ENCODE assay signal across 17 cellular contexts in the genomic region with DNA sequence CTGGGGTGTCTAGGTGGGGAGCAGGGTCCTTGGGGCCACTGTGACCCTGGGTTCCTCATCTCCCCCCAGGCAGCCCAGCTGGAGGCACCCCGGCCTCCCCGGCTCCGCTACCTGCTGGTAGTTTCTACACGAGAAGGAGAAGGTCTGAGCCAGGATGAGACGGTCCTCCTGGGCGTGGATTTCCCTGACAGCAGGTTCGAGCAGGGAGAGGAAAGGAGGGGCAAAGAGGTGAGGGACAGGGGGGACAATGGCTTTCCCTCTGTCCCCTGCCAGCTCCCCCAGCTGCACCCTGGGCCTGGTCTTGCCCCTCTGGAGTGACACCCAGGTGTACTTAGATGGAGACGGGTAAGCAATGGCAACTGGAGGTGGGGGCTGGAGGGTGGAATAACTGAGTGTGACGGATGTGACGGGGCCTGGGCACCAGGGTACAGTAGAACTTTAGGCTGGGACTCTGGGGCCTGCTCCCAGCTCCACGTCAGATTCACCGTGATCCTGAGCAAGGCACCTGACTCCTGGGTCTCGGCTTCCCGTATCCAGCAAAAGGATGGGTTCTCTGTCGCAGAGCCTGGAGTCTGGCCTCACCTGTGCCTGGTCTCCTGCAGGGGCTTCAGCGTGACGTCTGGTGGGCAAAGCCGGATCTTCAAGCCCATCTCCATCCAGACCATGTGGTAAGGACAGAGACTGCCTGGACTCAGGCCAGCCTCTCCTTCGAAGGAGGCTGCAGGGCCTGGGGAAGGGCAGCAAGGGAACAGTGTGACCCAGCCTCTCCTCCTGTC. TPM values are rescaled to one million over a fixed set of nuclear protein-coding genes. Genes with fewer than 3 reads are reported as not detected.
DNase-seq lines count a peak whose midpoint lies in the region; ATAC-seq and TF ChIP-seq lines count a peak whose summit lies in the region.
"Had no signal": no experiment of that assay in that cellular context is flagged by ENCODE, and none has a peak within 500 bp of the region (broad histone marks: within the 10 kb centered on the region; RNA-seq: fewer than 3 reads in every experiment).

No MANE protein-coding gene starts in this region.

- TF ChIP-seq CTCF in spleen (IDR thresholded peaks at IDR 0.05 in 8 of 11, conservative IDR thresholded peaks at IDR 0.05 in 3 of 11) (no peak), esophagus squamous epithelium (IDR thresholded peaks at IDR 0.05) (no peak)

- no peak for TF ChIP-seq POLR2A in spleen (IDR thresholded peaks at IDR 0.05)
- TF ChIP-seq POLR2A in esophagus squamous epithelium (IDR thresholded peaks at IDR 0.05): no peak

- no peak overlapping the region for H3K4me3 Mint-ChIP-seq in CD4-positive, alpha-beta memory T cell

- POLR2A ChIA-PET in CD4-positive, alpha-beta memory T cell (lab: Charles Lee; ENCODE audit: partially characterized antibody): interaction anchor here (1.0 to 14.6 kb wide), 5 partner anchors 10 to 23 kb away, joined by 3 to 196 read pairs (median 3); partner anchors contain the start of gene ANKRD13D

- no peak overlapping the region for H3K27ac ChIP-seq in spleen
- no peak overlapping the region for H3K27ac ChIP-seq in CD4-positive, alpha-beta memory T cell (ENCODE audit: low read depth, low read length)
- H3K27ac ChIP-seq in esophagus squamous epithelium: no peak overlapping the region

- H3K4me1 ChIP-seq in spleen: peaks cover 12 to 55% (median 28%) of the 10 kb centered on the region in 6 donors
- H3K4me1 ChIP-seq in CD4-positive, alpha-beta memory T cell (ENCODE audit: insufficient read depth, low read length): peaks cover 29% of the 10 kb centered on the region
- peaks cover 42 to 76% (median 47%) of the 10 kb centered on the region in 3 donors for H3K4me1 ChIP-seq in esophagus squamous epithelium

- CTCF ChIA-PET in CD4-positive, alpha-beta memory T cell (lab: Charles Lee; ENCODE audit: partially characterized antibody): no interaction called here

- peaks cover 6 to 37% (median 21%) of the 10 kb centered on the region in 4 donors for H3K4me1 Mint-ChIP-seq in CD4-positive, alpha-beta memory T cell

- no peaks in the 10 kb centered on the region for H3K27me3 Mint-ChIP-seq in CD4-positive, alpha-beta memory T cell

- no peaks in the 10 kb centered on the region for H3K9me3 Mint-ChIP-seq in CD4-positive, alpha-beta memory T cell

- H3K4me3 ChIP-seq in spleen (no peak overlapping the region), esophagus squamous epithelium (no peak overlapping the region)
- no peak overlapping the region for H3K4me3 ChIP-seq in CD4-positive, alpha-beta memory T cell (ENCODE audit: low read length in 2 of 2)
- H3K4me3 ChIP-seq: BLaER1 treated with 17β-estradiol and CSF1 and Interleukin-3, amounts not matched to agents 10 nM and 100 nM had no signal

- peaks cover 0 to 3% of the 10 kb centered on the region in 2 donors for H3K36me3 Mint-ChIP-seq in CD4-positive, alpha-beta memory T cell

- DNase-seq in 8988T (peak; percentile 18), H4 (ENCODE audit: low spot score) (peak; percentile 2), islet precursor cell (peak; percentile 46), spleen (peak; percentile 63), esophagus squamous epithelium (lab: John Stamatoyannopoulos, UW) (no peak)
- no peak for DNase-seq in CD4-positive, alpha-beta memory T cell
- DNase-seq: DMS 273 treated with DMSO at 0.1 percent for 48 hours, GOT3, KG1, NCI-H1048, NCI-H146, NCI-H2081 treated with DMSO at 0.1 percent for 48 hours, NCI-H2227 treated with DMSO at 0.1 percent for 48 hours, NCI-H526, OCI-M1 had no signal

- no peak for ATAC-seq in HG03139 (IDR thresholded peaks at IDR 0.05; ENCODE audit: unreplicated experiment)

- WGBS in spleen, 5 donors: 86 to 94% (median 92%) methylated on average over 19 of the region's 19 CpGs
- 80 to 94% methylated on average over 12 to 14 of the region's 19 CpGs for WGBS in esophagus squamous epithelium, 2 donors

- H3K36me3 ChIP-seq in spleen: peaks cover 0 to 60% (median 24%) of the 10 kb centered on the region in 6 donors
- no peaks in the 10 kb centered on the region for H3K36me3 ChIP-seq in CD4-positive, alpha-beta memory T cell (ENCODE audit: insufficient read depth, low read length)
- H3K36me3 ChIP-seq in esophagus squamous epithelium: peaks cover under 1 to 52% (median 27%) of the 10 kb centered on the region in 3 donors

- no peak overlapping the region for H3K27ac Mint-ChIP-seq in CD4-positive, alpha-beta memory T cell

- H3K9me3 ChIP-seq in spleen (no peaks in the 10 kb centered on the region), esophagus squamous epithelium (no peaks in the 10 kb centered on the region)
- no peaks in the 10 kb centered on the region for H3K9me3 ChIP-seq in CD4-positive, alpha-beta memory T cell (ENCODE audit: control insufficient read depth in 1 of 2, low read length in 2 of 2)
- H3K9me3 ChIP-seq: BLaER1 treated with 17β-estradiol and CSF1 and Interleukin-3, amounts not matched to agents 10 nM and 100 nM had no signal

- intact Hi-C loops in spleen (cut with DNase I; ENCODE audit: low total_unique reads): no loop called here
- intact Hi-C loops in CD4-positive, alpha-beta memory T cell (cut with micrococcal nuclease): no loop called here
- intact Hi-C loops in esophagus squamous epithelium (cut with DNase I): no loop called here

- no peaks in the 10 kb centered on the region for H3K27me3 ChIP-seq in spleen (replicated peaks in 1 of 7)
- H3K27me3 ChIP-seq in CD4-positive, alpha-beta memory T cell (ENCODE audit: insufficient read depth, low read length): no peaks in the 10 kb centered on the region
- H3K27me3 ChIP-seq in esophagus squamous epithelium: no peaks in the 10 kb centered on the region
- H3K27me3 ChIP-seq: BLaER1 treated with 17β-estradiol and CSF1 and Interleukin-3, amounts not matched to agents 10 nM and 100 nM had no signal

RNA-seq across cellular contexts. Expression of gene SSH3, which starts 3.6 kb away (rescaled TPM):
- total RNA-seq in H4 (2014; rRNA removed; shearing (Covaris generic)): 6.5 and 8.5 TPM in 2 replicates
- 10 to 100 TPM; 14.6 to 31.8 (median 22.9) TPM for total RNA-seq in spleen
- 10 to 100 TPM in 1 of 3 donors, 1 to 10 TPM in 2; 4.3 to 11.1 (median 5.9) TPM for polyA plus RNA-seq in spleen
- total RNA-seq in CD4-positive, alpha-beta memory T cell: 10 to 100 TPM; 22.5 to 26.3 TPM
- polyA plus RNA-seq in CD4-positive, alpha-beta memory T cell: 1 to 10 TPM in 1 of 2 donors, under 1 TPM in 1; 0.79 to 6.5 TPM
- total RNA-seq in esophagus squamous epithelium: 10 to 100 TPM; 51.4 to 78.4 (median 64.8) TPM

RNA-seq across cellular contexts. Expression of gene ANKRD13D, which starts 17.9 kb away (rescaled TPM):
- 5.6 and 6.1 TPM in 2 replicates for total RNA-seq in H4 (2014; rRNA removed; shearing (Covaris generic))
- total RNA-seq in spleen: 100 to 1,000 TPM in 5 of 7 donors, 10 to 100 TPM in 2; 67.3 to 151 (median 124) TPM
- polyA plus RNA-seq in spleen: 100 to 1,000 TPM in 2 of 3 donors, 10 to 100 TPM in 1; 65.2 to 138 (median 129) TPM
- 100 to 1,000 TPM; 244 to 247 TPM for total RNA-seq in CD4-positive, alpha-beta memory T cell
- polyA plus RNA-seq in CD4-positive, alpha-beta memory T cell: 10 to 100 TPM; 12.0 to 31.3 TPM
- 10 to 100 TPM; 27.4 to 50.6 (median 41.6) TPM for total RNA-seq in esophagus squamous epithelium

RNA-seq across cellular contexts. Expression of gene GRK2, which starts 40.7 kb away (rescaled TPM):
- 15.2 and 16.3 TPM in 2 replicates for total RNA-seq in H4 (2014; rRNA removed; shearing (Covaris generic))
- total RNA-seq in spleen (100 to 1,000 TPM; 168 to 301 (median 263) TPM), esophagus squamous epithelium (10 to 100 TPM; 54.1 to 93.2 (median 68.5) TPM)
- 100 to 1,000 TPM; 119 to 270 (median 192) TPM for polyA plus RNA-seq in spleen
- total RNA-seq in CD4-positive, alpha-beta memory T cell: 100 to 1,000 TPM; 299 to 310 TPM
- polyA plus RNA-seq in CD4-positive, alpha-beta memory T cell: 10 to 100 TPM; 12.8 to 63.7 TPM

RNA-seq across cellular contexts. Expression of gene POLD4, which starts 46.4 kb away (rescaled TPM):
- total RNA-seq in H4 (2014; rRNA removed; shearing (Covaris generic)): 71.6 and 77.4 TPM in 2 replicates
- total RNA-seq in spleen (100 to 1,000 TPM in 4 of 7 donors, 10 to 100 TPM in 3; 81.4 to 159 (median 103) TPM), esophagus squamous epithelium (100 to 1,000 TPM in 1 of 4 donors, 10 to 100 TPM in 3; 62.6 to 113 (median 74.7) TPM)
- polyA plus RNA-seq in spleen: 100 to 1,000 TPM; 267 to 290 (median 279) TPM
- total RNA-seq in CD4-positive, alpha-beta memory T cell: 10 to 100 TPM; 87.9 to 91.3 TPM
- 10 to 100 TPM; 93.6 to 96.2 TPM for polyA plus RNA-seq in CD4-positive, alpha-beta memory T cell

Comparison
In these comparisons a context has a peak if more than half of its experiments do, and no peak if none do; other contexts are left out.
1. DNase-seq: peak in 8988T (single experiment), H4 (single experiment), islet precursor cell (single experiment) and spleen (single experiment); none in CD4-positive, alpha-beta memory T cell (0 of 5) and esophagus squamous epithelium (single experiment).